In the genomic region with DNA sequence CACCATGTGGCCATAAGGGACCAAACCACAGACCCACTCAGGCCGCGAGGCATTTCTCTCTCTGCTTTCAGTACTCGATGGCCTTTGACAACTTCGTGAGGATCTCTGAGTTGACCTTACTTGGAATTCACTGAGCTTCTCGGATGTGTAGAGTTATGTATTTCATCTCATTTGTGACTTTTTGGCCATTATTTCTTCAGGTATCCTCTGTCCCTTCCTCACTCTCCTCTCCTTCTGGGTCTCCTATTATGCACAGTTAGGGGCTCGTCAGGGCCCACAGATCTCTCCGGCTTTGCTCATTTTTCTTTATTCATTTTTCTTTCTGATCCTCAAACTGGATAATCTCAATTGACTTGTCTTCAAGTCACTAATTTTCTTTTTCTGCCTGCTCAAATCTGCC, we compare ENCODE assay signal across 2 cellular contexts.
A peak's percentile ranks its signal among the peaks of the same experiment; 100 is the strongest.
TF ChIP-seq lines count a peak whose summit lies in the region.

No MANE protein-coding gene starts in this region.

TF ChIP-seq in HepG2, 621 proteins besides CTCF, POLR2A, EP300 and RAD21:
- TF ChIP-seq MLX (CRISPR knock-in tag; IDR thresholded peaks at IDR 0.05): no peak
- TF ChIP-seq ZBTB42 (CRISPR knock-in tag; IDR thresholded peaks at IDR 0.05): no peak
- TF ChIP-seq, protein P1, sequence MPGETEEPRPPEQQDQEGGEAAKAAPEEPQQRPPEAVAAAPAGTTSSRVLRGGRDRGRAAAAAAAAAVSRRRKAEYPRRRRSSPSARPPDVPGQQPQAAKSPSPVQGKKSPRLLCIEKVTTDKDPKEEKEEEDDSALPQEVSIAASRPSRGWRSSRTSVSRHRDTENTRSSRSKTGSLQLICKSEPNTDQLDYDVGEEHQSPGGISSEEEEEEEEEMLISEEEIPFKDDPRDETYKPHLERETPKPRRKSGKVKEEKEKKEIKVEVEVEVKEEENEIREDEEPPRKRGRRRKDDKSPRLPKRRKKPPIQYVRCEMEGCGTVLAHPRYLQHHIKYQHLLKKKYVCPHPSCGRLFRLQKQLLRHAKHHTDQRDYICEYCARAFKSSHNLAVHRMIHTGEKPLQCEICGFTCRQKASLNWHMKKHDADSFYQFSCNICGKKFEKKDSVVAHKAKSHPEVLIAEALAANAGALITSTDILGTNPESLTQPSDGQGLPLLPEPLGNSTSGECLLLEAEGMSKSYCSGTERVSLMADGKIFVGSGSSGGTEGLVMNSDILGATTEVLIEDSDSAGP (CRISPR knock-in tag; IDR thresholded peaks at IDR 0.05; ENCODE audit: borderline replicate concordance): no peak
- no peak for TF ChIP-seq BHLHE40 (IDR thresholded peaks at IDR 0.05; ENCODE audit: low read length)
- no peak for TF ChIP-seq RBM39 (IDR thresholded peaks at IDR 0.05; ENCODE audit: low read depth, low read length, poor library complexity, severe bottlenecking)
- TF ChIP-seq ZNF709 (CRISPR knock-in tag; IDR thresholded peaks at IDR 0.05): peak; percentile 97
- TF ChIP-seq ZUFSP (CRISPR knock-in tag; IDR thresholded peaks at IDR 0.05; ENCODE audit: borderline replicate concordance): no peak

TF ChIP-seq in HEK293T, 16 proteins besides CTCF, POLR2A, EP300 and RAD21 (continued from another document):
- TF ChIP-seq, protein P2, sequence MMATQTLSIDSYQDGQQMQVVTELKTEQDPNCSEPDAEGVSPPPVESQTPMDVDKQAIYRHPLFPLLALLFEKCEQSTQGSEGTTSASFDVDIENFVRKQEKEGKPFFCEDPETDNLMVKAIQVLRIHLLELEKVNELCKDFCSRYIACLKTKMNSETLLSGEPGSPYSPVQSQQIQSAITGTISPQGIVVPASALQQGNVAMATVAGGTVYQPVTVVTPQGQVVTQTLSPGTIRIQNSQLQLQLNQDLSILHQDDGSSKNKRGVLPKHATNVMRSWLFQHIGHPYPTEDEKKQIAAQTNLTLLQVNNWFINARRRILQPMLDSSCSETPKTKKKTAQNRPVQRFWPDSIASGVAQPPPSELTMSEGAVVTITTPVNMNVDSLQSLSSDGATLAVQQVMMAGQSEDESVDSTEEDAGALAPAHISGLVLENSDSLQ (IDR thresholded peaks at IDR 0.05): no peak
- TF ChIP-seq CTBP1 (IDR thresholded peaks at IDR 0.05; ENCODE audit: borderline replicate concordance): no peak
- TF ChIP-seq ELF4 (IDR thresholded peaks at IDR 0.05): no peak
- no peak for TF ChIP-seq L3MBTL2 (conservative IDR thresholded peaks at IDR 0.05)
- TF ChIP-seq NFRKB (IDR thresholded peaks at IDR 0.05): no peak
- TF ChIP-seq ZNF384 (IDR thresholded peaks at IDR 0.05): no peak
- TF ChIP-seq FOXM1 (IDR thresholded peaks at IDR 0.05; ENCODE audit: borderline replicate concordance): no peak
- TF ChIP-seq TARDBP (IDR thresholded peaks at IDR 0.05): no peak
- TF ChIP-seq SP1 (IDR thresholded peaks at IDR 0.05): no peak
- no peak for TF ChIP-seq ARNT (IDR thresholded peaks at IDR 0.05)
- TF ChIP-seq BHLHE40 (IDR thresholded peaks at IDR 0.05; ENCODE audit: borderline replicate concordance): no peak
